ENCODE assay signal across 1 cellular context in the genomic region with DNA sequence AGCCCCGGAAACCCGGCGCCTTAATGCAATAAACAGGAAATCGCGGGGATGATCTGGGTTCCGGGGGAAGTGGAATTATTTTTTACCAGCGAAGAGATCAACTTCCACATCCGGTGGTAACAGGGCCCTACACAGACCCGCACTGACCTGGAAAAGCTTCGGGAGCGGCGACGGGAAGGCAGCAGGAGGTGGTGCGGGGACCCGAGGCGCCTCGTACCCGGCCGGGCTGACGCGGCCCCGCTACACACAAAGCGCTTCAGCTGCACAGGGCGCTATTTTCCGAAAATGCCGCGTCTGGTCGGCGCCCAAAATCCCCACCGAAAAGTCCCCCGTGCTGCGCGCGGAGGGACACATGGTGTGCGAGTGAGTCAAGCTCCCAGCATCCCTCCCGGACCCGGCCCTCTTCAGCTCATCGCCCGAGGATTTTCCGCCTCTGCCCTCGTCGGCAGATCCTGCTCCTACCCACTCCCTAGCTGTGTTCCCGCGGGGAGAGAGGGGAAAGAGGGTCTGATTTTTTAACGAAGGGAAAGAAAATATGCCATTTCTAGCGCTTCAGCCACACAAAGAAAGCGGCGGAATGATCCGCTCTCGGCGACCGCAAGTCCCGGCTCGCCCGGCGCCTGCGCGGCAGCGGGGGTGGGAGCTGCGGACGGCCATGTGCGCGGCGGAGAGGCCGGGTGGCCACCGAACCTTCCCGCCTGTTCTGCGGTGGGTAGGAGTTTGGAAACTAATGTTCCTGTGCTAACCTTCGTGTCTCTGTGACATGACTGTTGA.
TF ChIP-seq lines count a peak whose summit lies in the region.

A gene (minus strand): TSS at position 361 of the 774 bp plus-strand sequence. CDS start 45,400 bp downstream, outside the sequence.

TF ChIP-seq in GM12878, 131 proteins besides CTCF, POLR2A, EP300 and RAD21 (continued from another document and continues in another):
- TF ChIP-seq, protein P1, sequence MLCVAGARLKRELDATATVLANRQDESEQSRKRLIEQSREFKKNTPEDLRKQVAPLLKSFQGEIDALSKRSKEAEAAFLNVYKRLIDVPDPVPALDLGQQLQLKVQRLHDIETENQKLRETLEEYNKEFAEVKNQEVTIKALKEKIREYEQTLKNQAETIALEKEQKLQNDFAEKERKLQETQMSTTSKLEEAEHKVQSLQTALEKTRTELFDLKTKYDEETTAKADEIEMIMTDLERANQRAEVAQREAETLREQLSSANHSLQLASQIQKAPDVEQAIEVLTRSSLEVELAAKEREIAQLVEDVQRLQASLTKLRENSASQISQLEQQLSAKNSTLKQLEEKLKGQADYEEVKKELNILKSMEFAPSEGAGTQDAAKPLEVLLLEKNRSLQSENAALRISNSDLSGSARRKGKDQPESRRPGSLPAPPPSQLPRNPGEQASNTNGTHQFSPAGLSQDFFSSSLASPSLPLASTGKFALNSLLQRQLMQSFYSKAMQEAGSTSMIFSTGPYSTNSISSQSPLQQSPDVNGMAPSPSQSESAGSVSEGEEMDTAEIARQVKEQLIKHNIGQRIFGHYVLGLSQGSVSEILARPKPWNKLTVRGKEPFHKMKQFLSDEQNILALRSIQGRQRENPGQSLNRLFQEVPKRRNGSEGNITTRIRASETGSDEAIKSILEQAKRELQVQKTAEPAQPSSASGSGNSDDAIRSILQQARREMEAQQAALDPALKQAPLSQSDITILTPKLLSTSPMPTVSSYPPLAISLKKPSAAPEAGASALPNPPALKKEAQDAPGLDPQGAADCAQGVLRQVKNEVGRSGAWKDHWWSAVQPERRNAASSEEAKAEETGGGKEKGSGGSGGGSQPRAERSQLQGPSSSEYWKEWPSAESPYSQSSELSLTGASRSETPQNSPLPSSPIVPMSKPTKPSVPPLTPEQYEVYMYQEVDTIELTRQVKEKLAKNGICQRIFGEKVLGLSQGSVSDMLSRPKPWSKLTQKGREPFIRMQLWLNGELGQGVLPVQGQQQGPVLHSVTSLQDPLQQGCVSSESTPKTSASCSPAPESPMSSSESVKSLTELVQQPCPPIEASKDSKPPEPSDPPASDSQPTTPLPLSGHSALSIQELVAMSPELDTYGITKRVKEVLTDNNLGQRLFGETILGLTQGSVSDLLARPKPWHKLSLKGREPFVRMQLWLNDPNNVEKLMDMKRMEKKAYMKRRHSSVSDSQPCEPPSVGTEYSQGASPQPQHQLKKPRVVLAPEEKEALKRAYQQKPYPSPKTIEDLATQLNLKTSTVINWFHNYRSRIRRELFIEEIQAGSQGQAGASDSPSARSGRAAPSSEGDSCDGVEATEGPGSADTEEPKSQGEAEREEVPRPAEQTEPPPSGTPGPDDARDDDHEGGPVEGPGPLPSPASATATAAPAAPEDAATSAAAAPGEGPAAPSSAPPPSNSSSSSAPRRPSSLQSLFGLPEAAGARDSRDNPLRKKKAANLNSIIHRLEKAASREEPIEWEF (IDR thresholded peaks at IDR 0.05; ENCODE audit: insufficient replicate concordance, low read depth, low read length), result no peak
- TF ChIP-seq BHLHE40 (IDR thresholded peaks at IDR 0.05; ENCODE audit: borderline replicate concordance in 1 of 2, low read depth in 2 of 2, low read length in 1 of 2), result peak in 1 of 2 experiments; percentile 73; a peak in 3 of 4 replicates
- no peak for TF ChIP-seq ZNF24 (IDR thresholded peaks at IDR 0.05)
- TF ChIP-seq CBX5 (IDR thresholded peaks at IDR 0.05; ENCODE audit: low read depth), result peak; percentile 90
- TF ChIP-seq, protein P2, sequence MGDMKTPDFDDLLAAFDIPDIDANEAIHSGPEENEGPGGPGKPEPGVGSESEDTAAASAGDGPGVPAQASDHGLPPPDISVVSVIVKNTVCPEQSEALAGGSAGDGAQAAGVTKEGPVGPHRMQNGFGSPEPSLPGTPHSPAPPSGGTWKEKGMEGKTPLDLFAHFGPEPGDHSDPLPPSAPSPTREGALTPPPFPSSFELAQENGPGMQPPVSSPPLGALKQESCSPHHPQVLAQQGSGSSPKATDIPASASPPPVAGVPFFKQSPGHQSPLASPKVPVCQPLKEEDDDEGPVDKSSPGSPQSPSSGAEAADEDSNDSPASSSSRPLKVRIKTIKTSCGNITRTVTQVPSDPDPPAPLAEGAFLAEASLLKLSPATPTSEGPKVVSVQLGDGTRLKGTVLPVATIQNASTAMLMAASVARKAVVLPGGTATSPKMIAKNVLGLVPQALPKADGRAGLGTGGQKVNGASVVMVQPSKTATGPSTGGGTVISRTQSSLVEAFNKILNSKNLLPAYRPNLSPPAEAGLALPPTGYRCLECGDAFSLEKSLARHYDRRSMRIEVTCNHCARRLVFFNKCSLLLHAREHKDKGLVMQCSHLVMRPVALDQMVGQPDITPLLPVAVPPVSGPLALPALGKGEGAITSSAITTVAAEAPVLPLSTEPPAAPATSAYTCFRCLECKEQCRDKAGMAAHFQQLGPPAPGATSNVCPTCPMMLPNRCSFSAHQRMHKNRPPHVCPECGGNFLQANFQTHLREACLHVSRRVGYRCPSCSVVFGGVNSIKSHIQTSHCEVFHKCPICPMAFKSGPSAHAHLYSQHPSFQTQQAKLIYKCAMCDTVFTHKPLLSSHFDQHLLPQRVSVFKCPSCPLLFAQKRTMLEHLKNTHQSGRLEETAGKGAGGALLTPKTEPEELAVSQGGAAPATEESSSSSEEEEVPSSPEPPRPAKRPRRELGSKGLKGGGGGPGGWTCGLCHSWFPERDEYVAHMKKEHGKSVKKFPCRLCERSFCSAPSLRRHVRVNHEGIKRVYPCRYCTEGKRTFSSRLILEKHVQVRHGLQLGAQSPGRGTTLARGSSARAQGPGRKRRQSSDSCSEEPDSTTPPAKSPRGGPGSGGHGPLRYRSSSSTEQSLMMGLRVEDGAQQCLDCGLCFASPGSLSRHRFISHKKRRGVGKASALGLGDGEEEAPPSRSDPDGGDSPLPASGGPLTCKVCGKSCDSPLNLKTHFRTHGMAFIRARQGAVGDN (IDR thresholded peaks at IDR 0.05), result peak; percentile 85
- TF ChIP-seq JUND (IDR thresholded peaks at IDR 0.05; ENCODE audit: low read depth, low read length), result no peak
- TF ChIP-seq, protein P3, sequence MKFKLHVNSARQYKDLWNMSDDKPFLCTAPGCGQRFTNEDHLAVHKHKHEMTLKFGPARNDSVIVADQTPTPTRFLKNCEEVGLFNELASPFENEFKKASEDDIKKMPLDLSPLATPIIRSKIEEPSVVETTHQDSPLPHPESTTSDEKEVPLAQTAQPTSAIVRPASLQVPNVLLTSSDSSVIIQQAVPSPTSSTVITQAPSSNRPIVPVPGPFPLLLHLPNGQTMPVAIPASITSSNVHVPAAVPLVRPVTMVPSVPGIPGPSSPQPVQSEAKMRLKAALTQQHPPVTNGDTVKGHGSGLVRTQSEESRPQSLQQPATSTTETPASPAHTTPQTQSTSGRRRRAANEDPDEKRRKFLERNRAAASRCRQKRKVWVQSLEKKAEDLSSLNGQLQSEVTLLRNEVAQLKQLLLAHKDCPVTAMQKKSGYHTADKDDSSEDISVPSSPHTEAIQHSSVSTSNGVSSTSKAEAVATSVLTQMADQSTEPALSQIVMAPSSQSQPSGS (IDR thresholded peaks at IDR 0.05; ENCODE audit: low read length), result peak; percentile 65
- TF ChIP-seq, protein P4, sequence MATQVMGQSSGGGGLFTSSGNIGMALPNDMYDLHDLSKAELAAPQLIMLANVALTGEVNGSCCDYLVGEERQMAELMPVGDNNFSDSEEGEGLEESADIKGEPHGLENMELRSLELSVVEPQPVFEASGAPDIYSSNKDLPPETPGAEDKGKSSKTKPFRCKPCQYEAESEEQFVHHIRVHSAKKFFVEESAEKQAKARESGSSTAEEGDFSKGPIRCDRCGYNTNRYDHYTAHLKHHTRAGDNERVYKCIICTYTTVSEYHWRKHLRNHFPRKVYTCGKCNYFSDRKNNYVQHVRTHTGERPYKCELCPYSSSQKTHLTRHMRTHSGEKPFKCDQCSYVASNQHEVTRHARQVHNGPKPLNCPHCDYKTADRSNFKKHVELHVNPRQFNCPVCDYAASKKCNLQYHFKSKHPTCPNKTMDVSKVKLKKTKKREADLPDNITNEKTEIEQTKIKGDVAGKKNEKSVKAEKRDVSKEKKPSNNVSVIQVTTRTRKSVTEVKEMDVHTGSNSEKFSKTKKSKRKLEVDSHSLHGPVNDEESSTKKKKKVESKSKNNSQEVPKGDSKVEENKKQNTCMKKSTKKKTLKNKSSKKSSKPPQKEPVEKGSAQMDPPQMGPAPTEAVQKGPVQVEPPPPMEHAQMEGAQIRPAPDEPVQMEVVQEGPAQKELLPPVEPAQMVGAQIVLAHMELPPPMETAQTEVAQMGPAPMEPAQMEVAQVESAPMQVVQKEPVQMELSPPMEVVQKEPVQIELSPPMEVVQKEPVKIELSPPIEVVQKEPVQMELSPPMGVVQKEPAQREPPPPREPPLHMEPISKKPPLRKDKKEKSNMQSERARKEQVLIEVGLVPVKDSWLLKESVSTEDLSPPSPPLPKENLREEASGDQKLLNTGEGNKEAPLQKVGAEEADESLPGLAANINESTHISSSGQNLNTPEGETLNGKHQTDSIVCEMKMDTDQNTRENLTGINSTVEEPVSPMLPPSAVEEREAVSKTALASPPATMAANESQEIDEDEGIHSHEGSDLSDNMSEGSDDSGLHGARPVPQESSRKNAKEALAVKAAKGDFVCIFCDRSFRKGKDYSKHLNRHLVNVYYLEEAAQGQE (IDR thresholded peaks at IDR 0.05; ENCODE audit: low read depth, low read length), result 0 out of 2 replicates have a peak, but pooled peaks have one; percentile 9
- TF ChIP-seq, protein P5, sequence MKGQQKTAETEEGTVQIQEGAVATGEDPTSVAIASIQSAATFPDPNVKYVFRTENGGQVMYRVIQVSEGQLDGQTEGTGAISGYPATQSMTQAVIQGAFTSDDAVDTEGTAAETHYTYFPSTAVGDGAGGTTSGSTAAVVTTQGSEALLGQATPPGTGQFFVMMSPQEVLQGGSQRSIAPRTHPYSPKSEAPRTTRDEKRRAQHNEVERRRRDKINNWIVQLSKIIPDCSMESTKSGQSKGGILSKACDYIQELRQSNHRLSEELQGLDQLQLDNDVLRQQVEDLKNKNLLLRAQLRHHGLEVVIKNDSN (IDR thresholded peaks at IDR 0.05; ENCODE audit: borderline replicate concordance, extremely low read length, insufficient read depth, low read depth, low read length), result no peak
- TF ChIP-seq NR2C2 (IDR thresholded peaks at IDR 0.05; ENCODE audit: borderline replicate concordance, control insufficient read depth, insufficient read length, low read depth), result no peak
- peak; percentile 94; the same call in 1 of the 2 replicates for TF ChIP-seq RB1 (IDR thresholded peaks at IDR 0.05; ENCODE audit: borderline replicate concordance)
- peak; percentile 92 for TF ChIP-seq TAF1 (IDR thresholded peaks at IDR 0.05; ENCODE audit: borderline replicate concordance, low read depth, low read length)
- TF ChIP-seq, protein P6, sequence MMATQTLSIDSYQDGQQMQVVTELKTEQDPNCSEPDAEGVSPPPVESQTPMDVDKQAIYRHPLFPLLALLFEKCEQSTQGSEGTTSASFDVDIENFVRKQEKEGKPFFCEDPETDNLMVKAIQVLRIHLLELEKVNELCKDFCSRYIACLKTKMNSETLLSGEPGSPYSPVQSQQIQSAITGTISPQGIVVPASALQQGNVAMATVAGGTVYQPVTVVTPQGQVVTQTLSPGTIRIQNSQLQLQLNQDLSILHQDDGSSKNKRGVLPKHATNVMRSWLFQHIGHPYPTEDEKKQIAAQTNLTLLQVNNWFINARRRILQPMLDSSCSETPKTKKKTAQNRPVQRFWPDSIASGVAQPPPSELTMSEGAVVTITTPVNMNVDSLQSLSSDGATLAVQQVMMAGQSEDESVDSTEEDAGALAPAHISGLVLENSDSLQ (IDR thresholded peaks at IDR 0.05), result no peak
- peak; percentile 95 for TF ChIP-seq YY1 (IDR thresholded peaks at IDR 0.05; ENCODE audit: low read depth, low read length)
- no peak for TF ChIP-seq RFX5 (IDR thresholded peaks at IDR 0.05; ENCODE audit: low read depth, low read length)
- peak; percentile 74 for TF ChIP-seq MTA2 (IDR thresholded peaks at IDR 0.05; ENCODE audit: low read depth)
- TF ChIP-seq MYC (IDR thresholded peaks at IDR 0.05; ENCODE audit: insufficient read depth, insufficient read length, insufficient replicate concordance, low read length, severe bottlenecking), result peak; percentile 99
- peak; percentile 97 for TF ChIP-seq RELA (IDR thresholded peaks at IDR 0.05; ENCODE audit: borderline replicate concordance, partially characterized antibody)
- TF ChIP-seq STAT1 (conservative IDR thresholded peaks at IDR 0.05), result 0 out of 2 replicates have a peak, but pooled peaks have one; percentile 64
- TF ChIP-seq CHD2 (IDR thresholded peaks at IDR 0.05; ENCODE audit: borderline replicate concordance, low read depth, low read length), result peak; percentile 95
- TF ChIP-seq ESRRA (IDR thresholded peaks at IDR 0.05; ENCODE audit: low read length), result no peak
- TF ChIP-seq, protein P7, sequence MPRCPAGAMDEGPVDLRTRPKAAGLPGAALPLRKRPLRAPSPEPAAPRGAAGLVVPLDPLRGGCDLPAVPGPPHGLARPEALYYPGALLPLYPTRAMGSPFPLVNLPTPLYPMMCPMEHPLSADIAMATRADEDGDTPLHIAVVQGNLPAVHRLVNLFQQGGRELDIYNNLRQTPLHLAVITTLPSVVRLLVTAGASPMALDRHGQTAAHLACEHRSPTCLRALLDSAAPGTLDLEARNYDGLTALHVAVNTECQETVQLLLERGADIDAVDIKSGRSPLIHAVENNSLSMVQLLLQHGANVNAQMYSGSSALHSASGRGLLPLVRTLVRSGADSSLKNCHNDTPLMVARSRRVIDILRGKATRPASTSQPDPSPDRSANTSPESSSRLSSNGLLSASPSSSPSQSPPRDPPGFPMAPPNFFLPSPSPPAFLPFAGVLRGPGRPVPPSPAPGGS (IDR thresholded peaks at IDR 0.05; ENCODE audit: borderline replicate concordance, insufficient read depth, low read depth, low read length, poor library complexity, severe bottlenecking), result peak; percentile 23
- TF ChIP-seq FOXK2 (IDR thresholded peaks at IDR 0.05), result no peak; the same call in 1 of the 2 replicates
- 0 out of 2 replicates have a peak, but pooled peaks have one; percentile 33 for TF ChIP-seq KAT2A (conservative IDR thresholded peaks at IDR 0.05; ENCODE audit: control insufficient read depth, low read depth, low read length)
- peak; percentile 72 for TF ChIP-seq MEF2B (IDR thresholded peaks at IDR 0.05; ENCODE audit: partially characterized antibody, poor library complexity, severe bottlenecking)
- TF ChIP-seq ZNF207 (IDR thresholded peaks at IDR 0.05; ENCODE audit: borderline replicate concordance), result peak; percentile 52
- TF ChIP-seq LARP7 (IDR thresholded peaks at IDR 0.05), result peak; percentile 27; the same call in 1 of the 2 replicates
- peak; percentile 94 to 95 for TF ChIP-seq IKZF2 (IDR thresholded peaks at IDR 0.05)
- TF ChIP-seq TCF3 (IDR thresholded peaks at IDR 0.05; ENCODE audit: borderline replicate concordance, insufficient read depth, low read depth, low read length), result peak; percentile 82
- TF ChIP-seq SPI1 (IDR thresholded peaks at IDR 0.05; ENCODE audit: borderline replicate concordance, insufficient read depth, low read depth, low read length), result peak; percentile 35; the same call in 1 of the 2 replicates
- no peak for TF ChIP-seq SMC3 (IDR thresholded peaks at IDR 0.05; ENCODE audit: borderline replicate concordance, low read length)
- TF ChIP-seq TARDBP (IDR thresholded peaks at IDR 0.05; ENCODE audit: borderline replicate concordance), result peak; percentile 88
- peak; percentile 87; the same call in 1 of the 2 replicates for TF ChIP-seq FOXM1 (IDR thresholded peaks at IDR 0.05; ENCODE audit: low read depth, low read length)
- no peak; the same call in 1 of the 2 replicates for TF ChIP-seq TBL1XR1 (IDR thresholded peaks at IDR 0.05; ENCODE audit: low read depth, low read length)
